Comparison of ENCODE assay signal across 19 cellular contexts in the genomic region with DNA sequence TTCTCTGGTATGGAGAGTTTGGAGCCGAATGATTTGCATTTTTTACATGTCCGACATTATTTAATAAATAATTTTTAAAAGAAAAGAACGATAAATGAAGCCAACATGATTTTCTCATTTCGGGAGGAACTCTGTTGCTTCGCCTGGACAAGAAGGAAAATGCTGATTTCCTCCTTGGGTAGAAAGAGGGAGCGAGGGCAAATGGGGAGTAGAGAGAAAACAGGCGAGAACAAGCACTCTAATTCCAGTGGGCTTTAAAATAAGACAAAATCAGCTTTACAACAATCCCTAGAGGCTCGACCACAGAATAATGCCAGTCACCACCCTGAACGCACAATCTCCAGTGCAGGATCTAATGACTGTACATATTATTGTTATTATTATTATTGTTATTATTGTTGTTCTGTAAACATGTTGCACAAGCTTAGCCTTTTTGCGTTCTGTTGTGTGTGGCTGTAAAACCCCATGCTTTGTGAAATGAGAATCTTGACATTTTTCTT. TPM values are rescaled to one million over a fixed set of nuclear protein-coding genes. Genes with fewer than 3 reads are reported as not detected.
"Had no signal": no experiment of that assay in that cellular context is flagged by ENCODE, and none has a peak within 500 bp of the region (broad histone marks: within the 10 kb centered on the region; RNA-seq: fewer than 3 reads in every experiment).

No MANE protein-coding gene starts in this region.

- H3K4me3 ChIP-seq: breast epithelium, heart right ventricle, lower lobe of right lung, right atrium auricular region, tibial nerve had no signal

- H3K27ac ChIP-seq: breast epithelium, epithelial cell of prostate, heart right ventricle, lower lobe of right lung, right atrium auricular region, tibial nerve had no signal

- H3K4me3 Mint-ChIP-seq: activated T-helper 1 cell treated with anti-CD3 and anti-CD28 coated beads, Interleukin-12 subunit alpha, Interleukin-12 subunit beta, Interleukin-2, Interleukin-4 antibody, amounts not matched to agents 30 ng/mL and 10 ng/mL and 1 ng/mL, durations not matched to agents 14 hours and 24 hours and 36 hours; dendritic cell treated with granulocyte-macrophage colony-stimulating factor and Interleukin-4, amounts not matched to agents 40 ng/mL and 50 ng/mL, for 4 days had no signal

- DNase-seq: activated CD4-positive, CD25-positive, alpha-beta regulatory T cell treated with anti-CD3 and anti-CD28 coated beads, Interleukin-2, amount 50 U/mL, for 72 hours; anterior cingulate cortex; heart right ventricle; left cardiac atrium; stimulated activated CD4-positive, alpha-beta T cell treated with anti-CD3 and anti-CD28 coated beads, Interleukin-4, amount 100 ng/mL, for 4 hours; stimulated activated CD8-positive, alpha-beta memory T cell treated with anti-CD3 and anti-CD28 coated beads, Interleukin-4, amount 100 ng/mL, for 48 hours; stimulated activated naive CD4-positive, alpha-beta T cell treated with Interleukin-2 at 50 U/mL for 16 hours; substantia nigra had no signal

- H3K36me3 ChIP-seq: breast epithelium, lower lobe of right lung, right atrium auricular region, tibial nerve had no signal

- H3K9me3 Mint-ChIP-seq: activated T-helper 1 cell treated with anti-CD3 and anti-CD28 coated beads, Interleukin-12 subunit alpha, Interleukin-12 subunit beta, Interleukin-2, Interleukin-4 antibody, amounts not matched to agents 30 ng/mL and 10 ng/mL and 1 ng/mL, durations not matched to agents 14 hours and 24 hours and 36 hours; dendritic cell treated with granulocyte-macrophage colony-stimulating factor and Interleukin-4, amounts not matched to agents 40 ng/mL and 50 ng/mL, for 4 days had no signal

- H3K27ac Mint-ChIP-seq: dendritic cell treated with granulocyte-macrophage colony-stimulating factor and Interleukin-4, amounts not matched to agents 40 ng/mL and 50 ng/mL, for 4 days had no signal

- ATAC-seq: heart right ventricle, left cardiac atrium, lower lobe of right lung had no signal

- H3K9me3 ChIP-seq: breast epithelium, heart right ventricle, lower lobe of right lung, right atrium auricular region, tibial nerve had no signal

RNA-seq across cellular contexts. Expression of gene DLX1, which starts 3.7 kb away (rescaled TPM):
- total RNA-seq: activated CD8-positive, alpha-beta memory T cell treated with anti-CD3 and anti-CD28 coated beads for 36 hours; activated T-helper 1 cell treated with anti-CD3 and anti-CD28 coated beads, Interleukin-12 subunit alpha, Interleukin-12 subunit beta, Interleukin-2, Interleukin-4 antibody, amounts not matched to agents 30 ng/mL and 10 ng/mL and 1 ng/mL, durations not matched to agents 14 hours and 24 hours and 36 hours; cerebellum; lower lobe of right lung; posterior vena cava; right atrium auricular region; T-helper 2 cell treated with Interferon-gamma antibody and Interleukin-4, amounts not matched to agents 100 ng/mL and 5 ng/mL, for 36 hours had no signal

RNA-seq across cellular contexts. Expression of gene DLX2, which starts 13.6 kb away (rescaled TPM):
- total RNA-seq: activated CD8-positive, alpha-beta memory T cell treated with anti-CD3 and anti-CD28 coated beads for 36 hours; activated T-helper 1 cell treated with anti-CD3 and anti-CD28 coated beads, Interleukin-12 subunit alpha, Interleukin-12 subunit beta, Interleukin-2, Interleukin-4 antibody, amounts not matched to agents 30 ng/mL and 10 ng/mL and 1 ng/mL, durations not matched to agents 14 hours and 24 hours and 36 hours; cerebellum; left cardiac atrium; lower lobe of right lung; posterior vena cava; right atrium auricular region; T-helper 2 cell treated with Interferon-gamma antibody and Interleukin-4, amounts not matched to agents 100 ng/mL and 5 ng/mL, for 36 hours; tibial nerve had no signal
- polyA plus RNA-seq: heart right ventricle had no signal
